10 cellular contexts compared by ENCODE assay signal in genomic region chr20:50304501-50304856, GRCh38.
DNase-seq lines count a peak whose midpoint lies in the region; ATAC-seq lines count a peak whose summit lies in the region.
"Had no signal": no experiment of that assay in that cellular context is flagged by ENCODE, and none has a peak within 500 bp of the region (broad histone marks: within the 10 kb centered on the region; RNA-seq: fewer than 3 reads in every experiment).

No MANE protein-coding gene starts in this region.

- H3K4me3 ChIP-seq in SJSA1 (no peak overlapping the region), muscle layer of colon (ENCODE audit: low read depth in 1 of 2, low read length in 2 of 2) (no peak overlapping the region)

- peak overlapping the region; percentile 17 for H3K9ac ChIP-seq in muscle layer of colon (ENCODE audit: low read length)

- H3K4me1 ChIP-seq in SJSA1 (replicated peaks), result peaks cover 40% of the 10 kb centered on the region
- peaks cover 57% of the 10 kb centered on the region for H3K4me1 ChIP-seq in muscle layer of colon (ENCODE audit: insufficient read depth, low read length)

- DNase-seq in SJSA1 (ENCODE audit: low read depth in 1 of 2, low spot score in 2 of 2), result peak in 1 of 2 experiments; percentile 44
- peak; percentile 88 for DNase-seq in fibroblast of peridontal ligament (ENCODE audit: extremely low read depth)
- peak; percentile 66 for DNase-seq in ureter (ENCODE audit: low spot score)
- DNase-seq in naive thymus-derived CD8-positive, alpha-beta T cell, result no peak
- no peak for DNase-seq in stimulated activated CD4-positive, alpha-beta T cell treated with anti-CD3 and anti-CD28 coated beads, Interleukin-12 subunit alpha, Interleukin-12 subunit beta, amount 100 ng/mL, for 4 hours
- no peak for DNase-seq in mesenteric fat pad (ENCODE audit: low spot score)
- no peak for DNase-seq in HT-29 (ENCODE audit: low spot score)
- DNase-seq: stimulated activated naive CD8-positive, alpha-beta T cell treated with anti-CD3 and anti-CD28 coated beads, Interleukin-15, Interleukin-2, amounts not matched to agents 100 U/mL and 50 U/mL, for 24 hours had no signal

- H3K9me3 ChIP-seq in SJSA1 (replicated peaks), result no peaks in the 10 kb centered on the region
- no peaks in the 10 kb centered on the region for H3K9me3 ChIP-seq in muscle layer of colon (ENCODE audit: low read length)

- 0 out of 2 replicates have a peak overlapping the region, but pooled peaks have one; percentile 24 for H3K27ac ChIP-seq in SJSA1
- H3K27ac ChIP-seq in muscle layer of colon (ENCODE audit: low read depth, low read length), result peak overlapping the region; percentile 98

- H3K36me3 ChIP-seq in SJSA1 (no peaks in the 10 kb centered on the region), muscle layer of colon (ENCODE audit: insufficient read depth, low read length) (no peaks in the 10 kb centered on the region)

- H3K4me1 Mint-ChIP-seq in naive thymus-derived CD8-positive, alpha-beta T cell, result peaks cover 0 to 2% (median under 1%) of the 10 kb centered on the region in 4 donors

- H3K9me3 Mint-ChIP-seq in naive thymus-derived CD8-positive, alpha-beta T cell, result no peaks in the 10 kb centered on the region

- POLR2A ChIA-PET in naive thymus-derived CD8-positive, alpha-beta T cell (lab: Charles Lee), result no interaction called here

- no peaks in the 10 kb centered on the region for H3K36me3 Mint-ChIP-seq in naive thymus-derived CD8-positive, alpha-beta T cell
- H3K36me3 Mint-ChIP-seq: activated naive CD8-positive, alpha-beta T cell had no signal

- H3K27me3 ChIP-seq in SJSA1 (replicated peaks) (no peaks in the 10 kb centered on the region), muscle layer of colon (ENCODE audit: control insufficient read depth in 1 of 2, insufficient read depth in 2 of 2, low read length in 2 of 2) (no peaks in the 10 kb centered on the region)

- peaks cover 0 to 3% (median 0%) of the 10 kb centered on the region in 5 donors for H3K27me3 Mint-ChIP-seq in naive thymus-derived CD8-positive, alpha-beta T cell
- H3K27me3 Mint-ChIP-seq: activated naive CD8-positive, alpha-beta T cell had no signal

- H3K4me3 Mint-ChIP-seq in naive thymus-derived CD8-positive, alpha-beta T cell, result no peak overlapping the region
- H3K4me3 Mint-ChIP-seq: activated naive CD8-positive, alpha-beta T cell had no signal

- H3K27ac Mint-ChIP-seq in naive thymus-derived CD8-positive, alpha-beta T cell, result no peak overlapping the region
- H3K27ac Mint-ChIP-seq: activated naive CD8-positive, alpha-beta T cell had no signal

- ATAC-seq in naive thymus-derived CD8-positive, alpha-beta T cell, result no peak
- ATAC-seq: stimulated activated naive CD8-positive, alpha-beta T cell treated with anti-CD3 and anti-CD28 coated beads, Interleukin-15, Interleukin-2, amounts not matched to agents 100 U/mL and 50 U/mL, for 24 hours had no signal

Comparison
In these comparisons a context has a peak if more than half of its experiments do, and no peak if none do; other contexts are left out.
1. DNase-seq: peak in fibroblast of peridontal ligament (single experiment) and ureter (single experiment); none in naive thymus-derived CD8-positive, alpha-beta T cell (0 of 10), stimulated activated CD4-positive, alpha-beta T cell treated with anti-CD3 and anti-CD28 coated beads, Interleukin-12 subunit alpha, Interleukin-12 subunit beta, amount 100 ng/mL, for 4 hours (single experiment), mesenteric fat pad (single experiment) and HT-29 (single experiment).